Comparison of ENCODE assay signal across 22 cellular contexts in genomic region chr9:137159105-137160053, GRCh38. TPM values are rescaled to one million over a fixed set of nuclear protein-coding genes. Genes with fewer than 3 reads are reported as not detected.
DNase-seq lines count a peak whose midpoint lies in the region; ATAC-seq, FAIRE-seq and TF ChIP-seq lines count a peak whose summit lies in the region.
"Had no signal": no experiment of that assay in that cellular context is flagged by ENCODE, and none has a peak within 500 bp of the region (broad histone marks: within the 10 kb centered on the region; RNA-seq: fewer than 3 reads in every experiment).

No MANE protein-coding gene starts in this region.

- H3K79me2 ChIP-seq in H1 (ENCODE audit: control insufficient read depth in 1 of 2, insufficient read depth in 2 of 2, low read length in 2 of 2), result no peaks in the 10 kb centered on the region

- H4K8ac ChIP-seq in H1 (ENCODE audit: extremely low read depth, insufficient read depth, low read length), result no peak overlapping the region

- H3K79me1 ChIP-seq in H1 (ENCODE audit: low read depth, low read length), result no peaks in the 10 kb centered on the region; the same call in 1 of the 2 replicates

- H2BK12ac ChIP-seq in H1 (ENCODE audit: low read depth, low read length), result peak overlapping the region; percentile 68; the same call in 1 of the 2 replicates

- peaks cover 0 to 35% (median 3%) of the 10 kb centered on the region in 4 donors for H3K4me1 Mint-ChIP-seq in CD4-positive, CD25-positive, alpha-beta regulatory T cell

- ATAC-seq in CD4-positive, CD25-positive, alpha-beta regulatory T cell (ENCODE audit: low read depth in 2 of 2), result no peak
- no peak for ATAC-seq in HG03135 (IDR thresholded peaks at IDR 0.05; ENCODE audit: unreplicated experiment)
- ATAC-seq: PC-3 had no signal

- peaks cover 18% of the 10 kb centered on the region for H3K4me1 ChIP-seq in CD4-positive, CD25-positive, alpha-beta regulatory T cell (ENCODE audit: control insufficient read depth, insufficient read depth, low read length, poor library complexity, severe bottlenecking)
- peaks cover 40% of the 10 kb centered on the region for H3K4me1 ChIP-seq in NT2/D1 (ENCODE audit: insufficient read depth, insufficient read length)
- peaks cover 0 to 13% (median 12%) of the 10 kb centered on the region in 4 experiments; a peak in 6 of 7 replicates for H3K4me1 ChIP-seq in H1 (replicated peaks in 1 of 4; ENCODE audit: control insufficient read depth in 3 of 4, insufficient read depth in 4 of 4, low read length in 3 of 4)

- H3K9ac ChIP-seq in NT2/D1 (ENCODE audit: insufficient read length, low read depth) (peak overlapping the region; percentile 50), H1 (replicated peaks in 1 of 4; ENCODE audit: extremely low read depth in 1 of 4, low read depth in 3 of 4, low read length in 3 of 4) (no peak overlapping the region)
- H3K9ac ChIP-seq: GM23248 had no signal

- 68% methylated on average over 14 of the region's 14 CpGs; no CpG with 5 or more reads in 1 of the 2 experiments for WGBS in H1 (ENCODE audit: extremely low coverage in 1 of 2, insufficient coverage in 1 of 2, insufficient read length in 1 of 2, insufficient replicate concordance in 2 of 2, low coverage in 1 of 2, low lambda C conversion rate in 2 of 2, missing lambda C conversion rate in 1 of 2), 2 experiments

- no peak overlapping the region for H3K56ac ChIP-seq in H1 (replicated peaks; ENCODE audit: insufficient read length, low read depth, low read length)

- H3K27ac Mint-ChIP-seq in CD4-positive, CD25-positive, alpha-beta regulatory T cell, result no peak overlapping the region

- no peak overlapping the region for H4K91ac ChIP-seq in H1 (replicated peaks; ENCODE audit: insufficient read length, low read length)

- no peak overlapping the region for H3K14ac ChIP-seq in H1 (ENCODE audit: insufficient read length)

- H2BK15ac ChIP-seq in H1 (ENCODE audit: low read length), result no peak overlapping the region

- no peak overlapping the region for H3K23ac ChIP-seq in H1 (ENCODE audit: insufficient read length)

- H3K27ac ChIP-seq in CD4-positive, CD25-positive, alpha-beta regulatory T cell (ENCODE audit: insufficient read depth, low read length, poor library complexity, severe bottlenecking), result no peak overlapping the region
- H3K27ac ChIP-seq in H1 (ENCODE audit: low read depth, low read length), result no peak overlapping the region
- H3K27ac ChIP-seq: GM23248 had no signal

- H2BK5ac ChIP-seq in H1 (ENCODE audit: low read depth, low read length), result no peak overlapping the region

- H3K36me3 ChIP-seq in CD4-positive, CD25-positive, alpha-beta regulatory T cell (ENCODE audit: control insufficient read depth, insufficient read depth, low read length), result no peaks in the 10 kb centered on the region
- H3K36me3 ChIP-seq in NT2/D1 (ENCODE audit: insufficient read depth, insufficient read length, low read length) (no peaks in the 10 kb centered on the region), H1 (ENCODE audit: control insufficient read depth in 2 of 4, insufficient read depth in 4 of 4, low read length in 3 of 4) (no peaks in the 10 kb centered on the region)

- no peak overlapping the region for H2BK120ac ChIP-seq in H1 (replicated peaks; ENCODE audit: low read depth, low read length)

- TF ChIP-seq EP300 in H1 (IDR thresholded peaks at IDR 0.05; ENCODE audit: borderline replicate concordance in 1 of 2, low read depth in 2 of 2, low read length in 2 of 2), result no peak

- no peak for TF ChIP-seq CTCF in H1 (IDR thresholded peaks at IDR 0.05; ENCODE audit: control extremely low read depth in 1 of 3, insufficient read depth in 1 of 3, low read depth in 1 of 3, low read length in 3 of 3)

- no peak overlapping the region for H3K4me3 ChIP-seq in CD4-positive, CD25-positive, alpha-beta regulatory T cell (ENCODE audit: low read depth, low read length)
- H3K4me3 ChIP-seq in NT2/D1 (ENCODE audit: insufficient read length, low read depth) (no peak overlapping the region), H1 (ENCODE audit: extremely low read depth in 1 of 4, insufficient read depth in 2 of 4, low read depth in 3 of 4, low read length in 4 of 4) (no peak overlapping the region)
- H3K4me3 ChIP-seq: GM23248 had no signal

- no peak overlapping the region for H3K4ac ChIP-seq in H1 (replicated peaks; ENCODE audit: insufficient read length, low read depth, low read length)

- peaks cover 0 to 23% of the 10 kb centered on the region in 2 experiments for H4K20me1 ChIP-seq in H1 (replicated peaks in 1 of 2; ENCODE audit: control insufficient read depth in 1 of 2, insufficient read depth in 2 of 2, low read length in 2 of 2)

- no peak overlapping the region for H3K4me2 ChIP-seq in H1 (ENCODE audit: insufficient read depth in 1 of 2, low read depth in 2 of 2, low read length in 2 of 2)

- H2AK5ac ChIP-seq in H1 (ENCODE audit: low read depth, low read length), result no peak overlapping the region

- no peak overlapping the region for H3K18ac ChIP-seq in H1 (ENCODE audit: extremely low read depth, low read length)

- CTCF ChIA-PET in H1 (lab: Charles Lee; ENCODE audit: partially characterized antibody), result interaction anchor here (1.3 kb wide), 1 partner anchor 16 kb away, joined by 4 read pairs; no protein-coding TSS in a partner anchor

- DNase-seq in CD4-positive, CD25-positive, alpha-beta regulatory T cell, result no peak
- no peak for DNase-seq in GM12892 (ENCODE audit: insufficient read length)
- DNase-seq in NT2/D1 (ENCODE audit: low read depth, low spot score), result no peak
- no peak for DNase-seq in H1 (ENCODE audit: low read depth in 1 of 2, low spot score in 2 of 2)
- no peak for DNase-seq in T-helper 2 cell
- DNase-seq in NCI-H2196 (lab: John Stamatoyannopoulos, UW; ENCODE audit: unreplicated experiment), result no peak
- no peak for DNase-seq in AG20443 (ENCODE audit: low spot score)
- DNase-seq: ACHN; DMS 273 treated with DMSO at 0.1 percent for 48 hours; GM23248; KG1; NCI-H1105 treated with DMSO at 0.1 percent for 48 hours; NCI-H1694 treated with DMSO at 0.1 percent for 48 hours; NCI-H345; NCI-H526 treated with DMSO at 0.1 percent for 48 hours; NK-92 treated with Interleukin-12 subunit alpha and Interleukin-12 subunit beta, amount 100 ng/mL, for 24 hours; PC-3; SW 1271; T1000 had no signal

- peak overlapping the region in 3 of 4 donors; percentile 57 to 77 (median 64) for H3K4me3 Mint-ChIP-seq in CD4-positive, CD25-positive, alpha-beta regulatory T cell

- peaks cover 38% of the 10 kb centered on the region for H3K27me3 Mint-ChIP-seq in CD4-positive, CD25-positive, alpha-beta regulatory T cell

- H4K5ac ChIP-seq in H1 (ENCODE audit: insufficient read length, low read depth, low read length), result no peak overlapping the region

- TF ChIP-seq POLR2A in GM12892 (IDR thresholded peaks at IDR 0.05; ENCODE audit: low read depth, low read length), result no peak
- TF ChIP-seq POLR2A in H1 (IDR thresholded peaks at IDR 0.05; ENCODE audit: control extremely low read depth in 1 of 2, low read depth in 2 of 2, low read length in 2 of 2), result no peak

- H2BK20ac ChIP-seq in H1 (ENCODE audit: low read length), result no peak overlapping the region

- H3K23me2 ChIP-seq in H1 (ENCODE audit: low read depth, low read length), result peaks cover 10% of the 10 kb centered on the region; the same call in 1 of the 2 replicates

- H3K36me3 Mint-ChIP-seq in CD4-positive, CD25-positive, alpha-beta regulatory T cell, result no peaks in the 10 kb centered on the region

- POLR2A ChIA-PET in H1 (lab: Charles Lee; ENCODE audit: partially characterized antibody), result interaction anchor here (1.1 kb wide), 1 partner anchor 81 kb away, joined by 3 read pairs; the partner anchor contains the start of gene TUBB4B

- TF ChIP-seq RAD21 in H1 (IDR thresholded peaks at IDR 0.05 in 1 of 2, conservative IDR thresholded peaks at IDR 0.05 in 1 of 2; ENCODE audit: low read depth in 2 of 2, low read length in 2 of 2), result no peak

- no peak overlapping the region for H2AFZ ChIP-seq in H1 (ENCODE audit: low read length)
- H2AFZ ChIP-seq: GM23248 had no signal

- FAIRE-seq in GM12892 (lab: Jason Lieb, UNC) (peak; percentile 87), H1 (lab: Jason Lieb, UNC) (no peak)

- H3K9me3 Mint-ChIP-seq in CD4-positive, CD25-positive, alpha-beta regulatory T cell, result no peaks in the 10 kb centered on the region

- no peaks in the 10 kb centered on the region for H3K9me3 ChIP-seq in CD4-positive, CD25-positive, alpha-beta regulatory T cell (ENCODE audit: control insufficient read depth in 2 of 2, low read length in 2 of 2)
- H3K9me3 ChIP-seq in NT2/D1 (ENCODE audit: insufficient read depth, low read length) (no peaks in the 10 kb centered on the region), H1 (ENCODE audit: insufficient read depth in 2 of 2, low read depth in 1 of 2, low read length in 1 of 2) (no peaks in the 10 kb centered on the region)

- peaks cover 11% of the 10 kb centered on the region for H3K27me3 ChIP-seq in CD4-positive, CD25-positive, alpha-beta regulatory T cell (ENCODE audit: control insufficient read depth, insufficient read depth, low read length)
- H3K27me3 ChIP-seq in NT2/D1 (ENCODE audit: insufficient read depth, insufficient read length) (peaks cover 93% of the 10 kb centered on the region), H1 (replicated peaks in 1 of 4; ENCODE audit: control insufficient read depth in 3 of 4, extremely low read depth in 1 of 4, insufficient read depth in 3 of 4, low read length in 3 of 4) (peaks cover 56 to 95% (median 91%) of the 10 kb centered on the region in 4 experiments)

RNA-seq across cellular contexts. Expression of gene LRRC26, which starts 10.5 kb away (rescaled TPM):
- not detected for total RNA-seq in CD4-positive, CD25-positive, alpha-beta regulatory T cell
- not detected for polyA plus RNA-seq in CD4-positive, CD25-positive, alpha-beta regulatory T cell
- polyA plus RNA-seq in GM12892 (2012; ENCODE audit: missing spikeins), result not detected
- total RNA-seq in H1 (2021; fragmentation: NEBNext Ultra II Directional; extraction: Animal tissue kit (Norgen Biotek cat#: 25700)), result 0.34 and 0.36 TPM in 2 replicates
- polyA plus RNA-seq in H1 (2011; rRNA removed), result 0.85 and 1.0 TPM in 2 replicates
- polyA plus RNA-seq in H1 (2011; cell fraction: cytosol; rRNA removed), result 0.25 TPM
- polyA plus RNA-seq in H1 (2011; cell fraction: nucleus; rRNA removed), result 0.60 TPM
- polyA plus RNA-seq in H1 (2012, experiment 1 of 2), result 0.75 to 1.2 TPM (median 0.90 TPM) in 3 of 4 replicates, not detected in the other
- polyA plus RNA-seq in H1 (2012, experiment 2 of 2), result 0.18 TPM
- polyA plus RNA-seq in H1 (2013, experiment 1 of 2), result 1.1 TPM
- polyA plus RNA-seq in H1 (2013, experiment 2 of 2), result 0.74 TPM
- not detected in 2 replicates for polyA minus RNA-seq in H1 (2011; rRNA and poly(A)+ RNA removed)
- not detected for polyA minus RNA-seq in H1 (2011; cell fraction: cytosol; rRNA and poly(A)+ RNA removed)
- 0.90 TPM for polyA minus RNA-seq in H1 (2011; cell fraction: nucleus; rRNA and poly(A)+ RNA removed)
- total RNA-seq: Daoy, GM23248 had no signal
- polyA plus RNA-seq: GM23248 had no signal

RNA-seq across cellular contexts. Expression of gene TMEM210, which starts 12.5 kb away (rescaled TPM):
- total RNA-seq in CD4-positive, CD25-positive, alpha-beta regulatory T cell, result not detected
- not detected for polyA plus RNA-seq in CD4-positive, CD25-positive, alpha-beta regulatory T cell
- not detected for polyA plus RNA-seq in GM12892 (2012; ENCODE audit: missing spikeins)
- not detected in 2 replicates for total RNA-seq in H1 (2021; fragmentation: NEBNext Ultra II Directional; extraction: Animal tissue kit (Norgen Biotek cat#: 25700))
- not detected in 2 replicates for polyA plus RNA-seq in H1 (2011; rRNA removed)
- polyA plus RNA-seq in H1 (2011; cell fraction: cytosol; rRNA removed), result not detected
- not detected for polyA plus RNA-seq in H1 (2011; cell fraction: nucleus; rRNA removed)
- polyA plus RNA-seq in H1 (2012, experiment 1 of 2), result not detected in 4 replicates
- polyA plus RNA-seq in H1 (2012, experiment 2 of 2), result not detected
- polyA plus RNA-seq in H1 (2013, experiment 1 of 2), result not detected
- polyA plus RNA-seq in H1 (2013, experiment 2 of 2), result not detected
- not detected in 2 replicates for polyA minus RNA-seq in H1 (2011; rRNA and poly(A)+ RNA removed)
- polyA minus RNA-seq in H1 (2011; cell fraction: cytosol; rRNA and poly(A)+ RNA removed), result not detected
- polyA minus RNA-seq in H1 (2011; cell fraction: nucleus; rRNA and poly(A)+ RNA removed), result not detected
- total RNA-seq: Daoy, GM23248, PC-3, SK-MEL-5 had no signal
- polyA plus RNA-seq: GM23248 had no signal

RNA-seq across cellular contexts. Expression of gene GRIN1, which starts 20.4 kb away (rescaled TPM):
- not detected for total RNA-seq in CD4-positive, CD25-positive, alpha-beta regulatory T cell
- not detected for polyA plus RNA-seq in CD4-positive, CD25-positive, alpha-beta regulatory T cell
- 0.17 TPM for polyA plus RNA-seq in GM12892 (2012; ENCODE audit: missing spikeins)
- 2.1 TPM in 2 replicates for total RNA-seq in H1 (2021; fragmentation: NEBNext Ultra II Directional; extraction: Animal tissue kit (Norgen Biotek cat#: 25700))
- 0.48 and 1.3 TPM in 2 replicates for polyA plus RNA-seq in H1 (2011; rRNA removed)
- 1.6 TPM for polyA plus RNA-seq in H1 (2011; cell fraction: cytosol; rRNA removed)
- 9.3 TPM for polyA plus RNA-seq in H1 (2011; cell fraction: nucleus; rRNA removed)
- polyA plus RNA-seq in H1 (2012, experiment 1 of 2), result 1.1 to 3.2 TPM (median 2.7 TPM) in 4 replicates
- polyA plus RNA-seq in H1 (2012, experiment 2 of 2), result 0.91 TPM
- 2.0 TPM for polyA plus RNA-seq in H1 (2013, experiment 1 of 2)
- polyA plus RNA-seq in H1 (2013, experiment 2 of 2), result 2.1 TPM
- 0.39 and 1.5 TPM in 2 replicates for polyA minus RNA-seq in H1 (2011; rRNA and poly(A)+ RNA removed)
- polyA minus RNA-seq in H1 (2011; cell fraction: cytosol; rRNA and poly(A)+ RNA removed), result not detected
- 3.2 TPM for polyA minus RNA-seq in H1 (2011; cell fraction: nucleus; rRNA and poly(A)+ RNA removed)
- polyA plus RNA-seq: GM23248 had no signal

RNA-seq across cellular contexts. Expression of gene ANAPC2, which starts 29.0 kb away (rescaled TPM):
- total RNA-seq in CD4-positive, CD25-positive, alpha-beta regulatory T cell, result 127 TPM
- polyA plus RNA-seq in CD4-positive, CD25-positive, alpha-beta regulatory T cell, result 1 to 10 TPM; 7.5 to 8.7 (median 8.0) TPM
- polyA plus RNA-seq in GM12892 (2012; ENCODE audit: missing spikeins), result 22.5 TPM
- 37.7 and 41.9 TPM in 2 replicates for total RNA-seq in H1 (2021; fragmentation: NEBNext Ultra II Directional; extraction: Animal tissue kit (Norgen Biotek cat#: 25700))
- 30.2 and 44.3 TPM in 2 replicates for polyA plus RNA-seq in H1 (2011; rRNA removed)
- polyA plus RNA-seq in H1 (2011; cell fraction: cytosol; rRNA removed), result 31.6 TPM
- polyA plus RNA-seq in H1 (2011; cell fraction: nucleus; rRNA removed), result 198 TPM
- polyA plus RNA-seq in H1 (2012, experiment 1 of 2), result 20.7 to 43.2 TPM (median 38.1 TPM) in 4 replicates
- polyA plus RNA-seq in H1 (2012, experiment 2 of 2), result 25.6 TPM
- 22.6 TPM for polyA plus RNA-seq in H1 (2013, experiment 1 of 2)
- polyA plus RNA-seq in H1 (2013, experiment 2 of 2), result 17.5 TPM
- 20.4 and 24.8 TPM in 2 replicates for polyA minus RNA-seq in H1 (2011; rRNA and poly(A)+ RNA removed)
- 28.8 TPM for polyA minus RNA-seq in H1 (2011; cell fraction: cytosol; rRNA and poly(A)+ RNA removed)
- 67.3 TPM for polyA minus RNA-seq in H1 (2011; cell fraction: nucleus; rRNA and poly(A)+ RNA removed)

RNA-seq across cellular contexts. Expression of gene SSNA1, which starts 29.1 kb away (rescaled TPM):
- 54.3 TPM for total RNA-seq in CD4-positive, CD25-positive, alpha-beta regulatory T cell
- 100 to 1,000 TPM; 112 to 150 (median 130) TPM for polyA plus RNA-seq in CD4-positive, CD25-positive, alpha-beta regulatory T cell
- polyA plus RNA-seq in GM12892 (2012; ENCODE audit: missing spikeins), result 55.4 TPM
- 87.3 and 91.3 TPM in 2 replicates for total RNA-seq in H1 (2021; fragmentation: NEBNext Ultra II Directional; extraction: Animal tissue kit (Norgen Biotek cat#: 25700))
- 157 and 182 TPM in 2 replicates for polyA plus RNA-seq in H1 (2011; rRNA removed)
- 159 TPM for polyA plus RNA-seq in H1 (2011; cell fraction: cytosol; rRNA removed)
- polyA plus RNA-seq in H1 (2011; cell fraction: nucleus; rRNA removed), result 99.4 TPM
- polyA plus RNA-seq in H1 (2012, experiment 1 of 2), result 57.5 to 108 TPM (median 103 TPM) in 4 replicates
- polyA plus RNA-seq in H1 (2012, experiment 2 of 2), result 94.9 TPM
- polyA plus RNA-seq in H1 (2013, experiment 1 of 2), result 102 TPM
- polyA plus RNA-seq in H1 (2013, experiment 2 of 2), result 101 TPM
- 14.6 and 15.3 TPM in 2 replicates for polyA minus RNA-seq in H1 (2011; rRNA and poly(A)+ RNA removed)
- polyA minus RNA-seq in H1 (2011; cell fraction: cytosol; rRNA and poly(A)+ RNA removed), result 36.0 TPM
- polyA minus RNA-seq in H1 (2011; cell fraction: nucleus; rRNA and poly(A)+ RNA removed), result 18.2 TPM
